In the genomic region with DNA sequence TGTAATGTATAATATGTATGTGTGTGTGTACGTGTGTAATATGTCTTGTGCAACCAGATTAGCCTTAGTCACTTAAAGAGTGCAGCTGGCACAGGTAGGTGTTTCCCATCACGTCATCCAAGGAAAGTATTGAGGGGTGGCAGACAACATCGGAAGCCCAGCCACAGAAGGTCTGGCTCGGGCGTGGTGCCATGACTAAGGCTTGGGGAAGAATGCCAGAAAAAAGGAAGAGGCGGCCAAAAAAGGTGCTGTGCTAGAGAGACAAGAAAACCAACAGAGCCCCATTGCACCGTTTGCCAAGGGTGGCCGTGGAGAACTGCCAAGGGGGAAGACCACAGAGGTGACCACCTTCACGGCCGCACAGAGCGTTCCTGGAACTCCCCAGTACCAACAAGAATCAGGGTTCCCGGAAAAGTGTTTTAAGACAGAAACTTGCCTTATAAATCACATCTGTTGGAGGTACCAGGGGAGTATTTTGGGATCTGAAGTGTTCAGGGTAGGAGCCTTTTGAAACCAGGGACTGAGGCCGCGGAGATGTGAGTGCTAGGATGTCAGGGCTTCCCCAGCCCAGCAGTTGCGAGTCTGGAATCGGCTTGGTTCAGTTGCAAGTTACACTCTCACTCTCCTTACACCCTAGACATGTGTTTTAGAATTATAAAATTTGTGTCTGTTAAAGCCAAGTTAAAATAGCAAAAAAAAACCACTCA, we compare ENCODE assay signal across 11 cellular contexts.
DNase-seq lines count a peak whose midpoint lies in the region; ATAC-seq and TF ChIP-seq lines count a peak whose summit lies in the region.
"Had no signal": no experiment of that assay in that cellular context is flagged by ENCODE, and none has a peak within 500 bp of the region (broad histone marks: within the 10 kb centered on the region; RNA-seq: fewer than 3 reads in every experiment).

No MANE protein-coding gene starts in this region.

- no peaks in the 10 kb centered on the region for H3K27me3 Mint-ChIP-seq in MCF 10A (ENCODE audit: insufficient read depth, unreplicated experiment)
- H3K27me3 Mint-ChIP-seq in naive thymus-derived CD8-positive, alpha-beta T cell = no peaks in the 10 kb centered on the region
- H3K27me3 Mint-ChIP-seq: stimulated activated naive CD8-positive, alpha-beta T cell treated with anti-CD3 and anti-CD28 coated beads, Interleukin-15, Interleukin-2, amounts not matched to agents 100 ng/mL and 50 ng/mL, for 24 hours had no signal

- no peaks in the 10 kb centered on the region for H3K9me3 Mint-ChIP-seq in MCF 10A (ENCODE audit: unreplicated experiment)
- no peaks in the 10 kb centered on the region for H3K9me3 Mint-ChIP-seq in naive thymus-derived CD8-positive, alpha-beta T cell
- H3K9me3 Mint-ChIP-seq: stimulated activated naive CD8-positive, alpha-beta T cell treated with anti-CD3 and anti-CD28 coated beads, Interleukin-15, Interleukin-2, amounts not matched to agents 100 ng/mL and 50 ng/mL, for 24 hours had no signal

- CTCF ChIA-PET in MCF 10A (lab: Yijun Ruan, JAX) = no interaction called here

- peaks cover 8% of the 10 kb centered on the region for H3K4me1 ChIP-seq in vagina
- H3K4me1 ChIP-seq in BE2C = no peaks in the 10 kb centered on the region

- POLR2A ChIA-PET in MCF 10A (lab: Yijun Ruan, JAX) = interaction anchor here (0.9 kb wide), 1 partner anchor 130 kb away, joined by 3 read pairs; no protein-coding TSS in a partner anchor
- POLR2A ChIA-PET in naive thymus-derived CD8-positive, alpha-beta T cell (lab: Charles Lee) = interaction anchor here (3.5 kb wide), 1 partner anchor 132 kb away, joined by 36 read pairs; the partner anchor contains the start of gene DYRK2

- TF ChIP-seq CTCF in MCF 10A (IDR thresholded peaks at IDR 0.05; ENCODE audit: unreplicated experiment) (no peak), vagina (IDR thresholded peaks at IDR 0.05) (no peak), BE2C (IDR thresholded peaks at IDR 0.05; ENCODE audit: low read depth, low read length) (no peak)

- H3K9me3 ChIP-seq in vagina = no peaks in the 10 kb centered on the region
- H3K9me3 ChIP-seq in BE2C = no peaks in the 10 kb centered on the region

- H3K27ac ChIP-seq in vagina = no peak overlapping the region

- DNase-seq in CMK (ENCODE audit: low read depth) = peak; percentile 3
- peak; percentile 14 for DNase-seq in NCI-H1105 treated with DMSO at 0.1 percent for 48 hours (lab: John Stamatoyannopoulos, UW)
- DNase-seq in MCF 10A (ENCODE audit: unreplicated experiment) = peak; percentile 96
- no peak for DNase-seq in naive thymus-derived CD8-positive, alpha-beta T cell
- no peak for DNase-seq in vagina (ENCODE audit: extremely low spot score in 2 of 2)
- DNase-seq in BE2C = no peak
- DNase-seq in activated CD4-positive, alpha-beta T cell treated with anti-CD3 and anti-CD28 coated beads for 1 hour = no peak
- no peak for DNase-seq in stimulated activated naive CD4-positive, alpha-beta T cell treated with Interleukin-2 at 50 U/mL for 16 hours (lab: John Stamatoyannopoulos, UW)
- DNase-seq: activated CD4-positive, alpha-beta T cell treated with anti-CD3 and anti-CD28 coated beads, Interleukin-2, amount 50 U/mL, for 4 hours; RPMI8226 had no signal

- peak overlapping the region; percentile 33 for H3K4me3 Mint-ChIP-seq in MCF 10A (ENCODE audit: unreplicated experiment)
- no peak overlapping the region for H3K4me3 Mint-ChIP-seq in naive thymus-derived CD8-positive, alpha-beta T cell
- H3K4me3 Mint-ChIP-seq: stimulated activated naive CD8-positive, alpha-beta T cell treated with anti-CD3 and anti-CD28 coated beads, Interleukin-15, Interleukin-2, amounts not matched to agents 100 ng/mL and 50 ng/mL, for 24 hours had no signal

- H3K27ac Mint-ChIP-seq in MCF 10A (ENCODE audit: low read depth, unreplicated experiment) = peak overlapping the region; percentile 66
- peak overlapping the region in 6 of 10 donors; percentile 1 to 92 (median 62) for H3K27ac Mint-ChIP-seq in naive thymus-derived CD8-positive, alpha-beta T cell
- H3K27ac Mint-ChIP-seq: stimulated activated naive CD8-positive, alpha-beta T cell treated with anti-CD3 and anti-CD28 coated beads, Interleukin-15, Interleukin-2, amounts not matched to agents 100 ng/mL and 50 ng/mL, for 24 hours had no signal

- H3K27me3 ChIP-seq in vagina (no peaks in the 10 kb centered on the region), BE2C (no peaks in the 10 kb centered on the region)

- H3K36me3 ChIP-seq in vagina = no peaks in the 10 kb centered on the region
- no peaks in the 10 kb centered on the region for H3K36me3 ChIP-seq in BE2C

- H3K36me3 Mint-ChIP-seq in MCF 10A (ENCODE audit: insufficient read depth, unreplicated experiment) = no peaks in the 10 kb centered on the region
- H3K36me3 Mint-ChIP-seq in naive thymus-derived CD8-positive, alpha-beta T cell = no peaks in the 10 kb centered on the region

- no peak for ATAC-seq in naive thymus-derived CD8-positive, alpha-beta T cell

- H3K4me3 ChIP-seq in vagina (no peak overlapping the region), BE2C (ENCODE audit: low read depth, low read length) (no peak overlapping the region)

- TF ChIP-seq POLR2A in vagina (IDR thresholded peaks at IDR 0.05) = no peak

- BruUV-seq in MCF 10A (replicated peaks; lab: Mats Ljungman, UMichigan) = no TSS peak

- intact Hi-C loops in MCF 10A (cut with micrococcal nuclease) = loop anchor here (1.0 to 2.0 kb wide), 2 partner anchors 17 to 131 kb away; partner anchors contain the start of gene DYRK2
- intact Hi-C loops in vagina (cut with DNase I) = no loop called here

- peaks cover 16% of the 10 kb centered on the region for H3K4me1 Mint-ChIP-seq in MCF 10A (ENCODE audit: insufficient read depth, unreplicated experiment)
- H3K4me1 Mint-ChIP-seq in naive thymus-derived CD8-positive, alpha-beta T cell = peaks cover 31 to 46% (median 42%) of the 10 kb centered on the region in 4 donors

Comparison
In these comparisons a context has a peak if more than half of its experiments do, and no peak if none do; other contexts are left out.
1. DNase-seq: peak in CMK (single experiment), NCI-H1105 treated with DMSO at 0.1 percent for 48 hours (single experiment) and MCF 10A (single experiment); none in naive thymus-derived CD8-positive, alpha-beta T cell (0 of 10), vagina (0 of 2), BE2C (single experiment), activated CD4-positive, alpha-beta T cell treated with anti-CD3 and anti-CD28 coated beads for 1 hour (single experiment) and stimulated activated naive CD4-positive, alpha-beta T cell treated with Interleukin-2 at 50 U/mL for 16 hours (single experiment).